1 cellular context compared by ENCODE assay signal in the genomic region with DNA sequence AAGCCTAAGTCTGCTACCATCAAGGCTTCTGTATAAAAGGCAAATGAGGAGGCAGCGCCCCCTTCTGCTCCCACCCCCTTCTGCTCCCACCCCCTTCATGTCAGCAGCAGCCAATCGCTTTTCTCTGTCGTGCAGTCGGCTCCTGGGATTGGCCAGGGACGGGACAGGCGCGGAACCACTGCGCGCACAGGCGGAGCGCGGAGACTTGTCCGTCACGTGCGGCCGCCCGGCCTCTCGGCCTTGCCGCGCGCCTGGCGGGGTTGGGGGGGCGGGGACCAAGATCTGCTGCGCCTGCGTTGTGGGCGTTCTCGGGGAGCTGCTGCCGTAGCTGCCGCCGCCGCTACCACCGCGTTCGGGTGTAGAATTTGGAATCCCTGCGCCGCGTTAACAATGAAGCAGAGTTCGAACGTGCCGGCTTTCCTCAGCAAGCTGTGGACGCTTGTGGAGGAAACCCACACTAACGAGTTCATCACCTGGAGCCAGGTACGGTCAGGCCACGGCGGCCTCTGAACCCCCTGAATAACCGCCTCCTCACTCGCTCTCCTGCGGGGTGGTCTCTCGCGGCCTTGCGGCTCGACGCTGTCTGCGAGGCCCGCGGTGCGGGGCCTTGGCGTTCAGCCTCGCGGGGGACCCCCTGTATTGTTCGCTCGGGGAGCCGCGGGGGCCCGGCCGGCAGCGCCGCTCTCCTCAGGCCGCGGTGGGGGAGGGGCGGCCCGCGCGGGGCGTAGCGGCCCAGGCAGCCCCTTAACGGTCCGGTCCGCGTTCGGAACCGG.
TF ChIP-seq lines count a peak whose summit lies in the region.

A gene with protein sequence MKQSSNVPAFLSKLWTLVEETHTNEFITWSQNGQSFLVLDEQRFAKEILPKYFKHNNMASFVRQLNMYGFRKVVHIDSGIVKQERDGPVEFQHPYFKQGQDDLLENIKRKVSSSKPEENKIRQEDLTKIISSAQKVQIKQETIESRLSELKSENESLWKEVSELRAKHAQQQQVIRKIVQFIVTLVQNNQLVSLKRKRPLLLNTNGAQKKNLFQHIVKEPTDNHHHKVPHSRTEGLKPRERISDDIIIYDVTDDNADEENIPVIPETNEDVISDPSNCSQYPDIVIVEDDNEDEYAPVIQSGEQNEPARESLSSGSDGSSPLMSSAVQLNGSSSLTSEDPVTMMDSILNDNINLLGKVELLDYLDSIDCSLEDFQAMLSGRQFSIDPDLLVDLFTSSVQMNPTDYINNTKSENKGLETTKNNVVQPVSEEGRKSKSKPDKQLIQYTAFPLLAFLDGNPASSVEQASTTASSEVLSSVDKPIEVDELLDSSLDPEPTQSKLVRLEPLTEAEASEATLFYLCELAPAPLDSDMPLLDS (plus strand): TSS at position 305 of the 773 bp plus-strand sequence. CDS start 86 bp downstream, at position 391.

TF ChIP-seq in HepG2, 621 proteins besides CTCF, POLR2A, EP300 and RAD21 (continued from another document and continues in another):
- TF ChIP-seq ZFP62 (CRISPR knock-in tag; IDR thresholded peaks at IDR 0.05) (no peak), FOXP1 (IDR thresholded peaks at IDR 0.05) (no peak), FOXP1 (CRISPR knock-in tag; IDR thresholded peaks at IDR 0.05) (no peak), ATF7 (IDR thresholded peaks at IDR 0.05) (no peak), ATF7 (CRISPR knock-in tag; IDR thresholded peaks at IDR 0.05) (no peak), ZNF205 (CRISPR knock-in tag; IDR thresholded peaks at IDR 0.05) (no peak), HES4 (CRISPR knock-in tag; IDR thresholded peaks at IDR 0.05; ENCODE audit: borderline replicate concordance) (peak; percentile 80), ZNF83 (CRISPR knock-in tag; IDR thresholded peaks at IDR 0.05; ENCODE audit: borderline replicate concordance) (peak; percentile 82; the same call in 1 of the 2 replicates), ZSCAN31 (CRISPR knock-in tag; IDR thresholded peaks at IDR 0.05; ENCODE audit: low read depth) (no peak), ZFP41 (CRISPR knock-in tag; IDR thresholded peaks at IDR 0.05; ENCODE audit: borderline replicate concordance) (no peak), RXRA (CRISPR knock-in tag; IDR thresholded peaks at IDR 0.05) (no peak; the same call in none of the 2 replicates), SALL1 (CRISPR knock-in tag; IDR thresholded peaks at IDR 0.05) (peak; percentile 89), ZSCAN29 (CRISPR knock-in tag; conservative IDR thresholded peaks at IDR 0.05) (0 out of 2 replicates have a peak, but pooled peaks have one; percentile 35), TAF15 (IDR thresholded peaks at IDR 0.05; ENCODE audit: low read depth, low read length, poor library complexity, severe bottlenecking) (no peak), ZNF747 (CRISPR knock-in tag; IDR thresholded peaks at IDR 0.05; ENCODE audit: borderline replicate concordance) (peak; percentile 72; the same call in 1 of the 2 replicates), ZNF382 (CRISPR knock-in tag; IDR thresholded peaks at IDR 0.05; ENCODE audit: borderline replicate concordance) (no peak), GTF3A (CRISPR knock-in tag; conservative IDR thresholded peaks at IDR 0.05) (0 out of 2 replicates have a peak, but pooled peaks have one; percentile 4), REPIN1 (CRISPR knock-in tag; IDR thresholded peaks at IDR 0.05; ENCODE audit: borderline replicate concordance, low read depth) (peak; percentile 42; the same call in 1 of the 2 replicates), POLR2AphosphoS5 (IDR thresholded peaks at IDR 0.05; ENCODE audit: low read depth, low read length) (peak; percentile 76), RFX5 (IDR thresholded peaks at IDR 0.05; ENCODE audit: low read depth, low read length) (no peak), CBFB (CRISPR knock-in tag; IDR thresholded peaks at IDR 0.05) (no peak; the same call in none of the 2 replicates), SMARCE1 (IDR thresholded peaks at IDR 0.05; ENCODE audit: borderline replicate concordance) (no peak), BHLHE40 (IDR thresholded peaks at IDR 0.05; ENCODE audit: low read length) (peak; percentile 100), ZNF441 (CRISPR knock-in tag; IDR thresholded peaks at IDR 0.05; ENCODE audit: borderline replicate concordance) (no peak; the same call in 1 of the 2 replicates)
- TF ChIP-seq, protein P1, sequence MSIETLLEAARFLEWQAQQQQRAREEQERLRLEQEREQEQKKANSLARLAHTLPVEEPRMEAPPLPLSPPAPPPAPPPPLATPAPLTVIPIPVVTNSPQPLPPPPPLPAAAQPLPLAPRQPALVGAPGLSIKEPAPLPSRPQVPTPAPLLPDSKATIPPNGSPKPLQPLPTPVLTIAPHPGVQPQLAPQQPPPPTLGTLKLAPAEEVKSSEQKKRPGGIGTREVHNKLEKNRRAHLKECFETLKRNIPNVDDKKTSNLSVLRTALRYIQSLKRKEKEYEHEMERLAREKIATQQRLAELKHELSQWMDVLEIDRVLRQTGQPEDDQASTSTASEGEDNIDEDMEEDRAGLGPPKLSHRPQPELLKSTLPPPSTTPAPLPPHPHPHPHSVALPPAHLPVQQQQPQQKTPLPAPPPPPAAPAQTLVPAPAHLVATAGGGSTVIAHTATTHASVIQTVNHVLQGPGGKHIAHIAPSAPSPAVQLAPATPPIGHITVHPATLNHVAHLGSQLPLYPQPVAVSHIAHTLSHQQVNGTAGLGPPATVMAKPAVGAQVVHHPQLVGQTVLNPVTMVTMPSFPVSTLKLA (IDR thresholded peaks at IDR 0.05): peak; percentile 69
- TF ChIP-seq, protein P2, sequence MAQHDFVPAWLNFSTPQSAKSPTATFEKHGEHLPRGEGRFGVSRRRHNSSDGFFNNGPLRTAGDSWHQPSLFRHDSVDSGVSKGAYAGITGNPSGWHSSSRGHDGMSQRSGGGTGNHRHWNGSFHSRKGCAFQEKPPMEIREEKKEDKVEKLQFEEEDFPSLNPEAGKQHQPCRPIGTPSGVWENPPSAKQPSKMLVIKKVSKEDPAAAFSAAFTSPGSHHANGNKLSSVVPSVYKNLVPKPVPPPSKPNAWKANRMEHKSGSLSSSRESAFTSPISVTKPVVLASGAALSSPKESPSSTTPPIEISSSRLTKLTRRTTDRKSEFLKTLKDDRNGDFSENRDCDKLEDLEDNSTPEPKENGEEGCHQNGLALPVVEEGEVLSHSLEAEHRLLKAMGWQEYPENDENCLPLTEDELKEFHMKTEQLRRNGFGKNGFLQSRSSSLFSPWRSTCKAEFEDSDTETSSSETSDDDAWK (CRISPR knock-in tag; IDR thresholded peaks at IDR 0.05): no peak
- TF ChIP-seq, protein P3, sequence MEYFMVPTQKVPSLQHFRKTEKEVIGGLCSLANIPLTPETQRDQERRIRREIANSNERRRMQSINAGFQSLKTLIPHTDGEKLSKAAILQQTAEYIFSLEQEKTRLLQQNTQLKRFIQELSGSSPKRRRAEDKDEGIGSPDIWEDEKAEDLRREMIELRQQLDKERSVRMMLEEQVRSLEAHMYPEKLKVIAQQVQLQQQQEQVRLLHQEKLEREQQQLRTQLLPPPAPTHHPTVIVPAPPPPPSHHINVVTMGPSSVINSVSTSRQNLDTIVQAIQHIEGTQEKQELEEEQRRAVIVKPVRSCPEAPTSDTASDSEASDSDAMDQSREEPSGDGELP (IDR thresholded peaks at IDR 0.05; ENCODE audit: borderline replicate concordance, low read depth): peak; percentile 31; the same call in 1 of the 2 replicates
- TF ChIP-seq, protein P4, sequence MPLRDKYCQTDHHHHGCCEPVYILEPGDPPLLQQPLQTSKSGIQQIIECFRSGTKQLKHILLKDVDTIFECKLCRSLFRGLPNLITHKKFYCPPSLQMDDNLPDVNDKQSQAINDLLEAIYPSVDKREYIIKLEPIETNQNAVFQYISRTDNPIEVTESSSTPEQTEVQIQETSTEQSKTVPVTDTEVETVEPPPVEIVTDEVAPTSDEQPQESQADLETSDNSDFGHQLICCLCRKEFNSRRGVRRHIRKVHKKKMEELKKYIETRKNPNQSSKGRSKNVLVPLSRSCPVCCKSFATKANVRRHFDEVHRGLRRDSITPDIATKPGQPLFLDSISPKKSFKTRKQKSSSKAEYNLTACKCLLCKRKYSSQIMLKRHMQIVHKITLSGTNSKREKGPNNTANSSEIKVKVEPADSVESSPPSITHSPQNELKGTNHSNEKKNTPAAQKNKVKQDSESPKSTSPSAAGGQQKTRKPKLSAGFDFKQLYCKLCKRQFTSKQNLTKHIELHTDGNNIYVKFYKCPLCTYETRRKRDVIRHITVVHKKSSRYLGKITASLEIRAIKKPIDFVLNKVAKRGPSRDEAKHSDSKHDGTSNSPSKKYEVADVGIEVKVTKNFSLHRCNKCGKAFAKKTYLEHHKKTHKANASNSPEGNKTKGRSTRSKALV (CRISPR knock-in tag; IDR thresholded peaks at IDR 0.05): peak; percentile 82
- TF ChIP-seq, protein P5, sequence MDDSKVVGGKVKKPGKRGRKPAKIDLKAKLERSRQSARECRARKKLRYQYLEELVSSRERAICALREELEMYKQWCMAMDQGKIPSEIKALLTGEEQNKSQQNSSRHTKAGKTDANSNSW (CRISPR knock-in tag; IDR thresholded peaks at IDR 0.05; ENCODE audit: borderline replicate concordance): peak; percentile 71; the same call in 1 of the 2 replicates
- TF ChIP-seq, protein P6, sequence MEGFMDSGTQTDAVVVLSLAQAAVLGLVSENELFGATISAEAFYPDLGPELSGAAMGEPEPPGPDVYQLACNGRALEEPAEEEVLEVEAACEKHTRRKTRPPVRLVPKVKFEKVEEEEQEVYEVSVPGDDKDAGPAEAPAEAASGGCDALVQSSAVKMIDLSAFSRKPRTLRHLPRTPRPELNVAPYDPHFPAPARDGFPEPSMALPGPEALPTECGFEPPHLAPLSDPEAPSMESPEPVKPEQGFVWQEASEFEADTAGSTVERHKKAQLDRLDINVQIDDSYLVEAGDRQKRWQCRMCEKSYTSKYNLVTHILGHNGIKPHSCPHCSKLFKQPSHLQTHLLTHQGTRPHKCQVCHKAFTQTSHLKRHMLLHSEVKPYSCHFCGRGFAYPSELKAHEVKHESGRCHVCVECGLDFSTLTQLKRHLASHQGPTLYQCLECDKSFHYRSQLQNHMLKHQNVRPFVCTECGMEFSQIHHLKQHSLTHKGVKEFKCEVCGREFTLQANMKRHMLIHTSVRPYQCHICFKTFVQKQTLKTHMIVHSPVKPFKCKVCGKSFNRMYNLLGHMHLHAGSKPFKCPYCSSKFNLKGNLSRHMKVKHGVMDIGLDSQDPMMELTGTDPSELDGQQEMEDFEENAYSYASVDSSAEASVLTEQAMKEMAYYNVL (CRISPR knock-in tag; IDR thresholded peaks at IDR 0.05; ENCODE audit: borderline replicate concordance): peak; percentile 55; the same call in 1 of the 2 replicates
- TF ChIP-seq, protein P7, sequence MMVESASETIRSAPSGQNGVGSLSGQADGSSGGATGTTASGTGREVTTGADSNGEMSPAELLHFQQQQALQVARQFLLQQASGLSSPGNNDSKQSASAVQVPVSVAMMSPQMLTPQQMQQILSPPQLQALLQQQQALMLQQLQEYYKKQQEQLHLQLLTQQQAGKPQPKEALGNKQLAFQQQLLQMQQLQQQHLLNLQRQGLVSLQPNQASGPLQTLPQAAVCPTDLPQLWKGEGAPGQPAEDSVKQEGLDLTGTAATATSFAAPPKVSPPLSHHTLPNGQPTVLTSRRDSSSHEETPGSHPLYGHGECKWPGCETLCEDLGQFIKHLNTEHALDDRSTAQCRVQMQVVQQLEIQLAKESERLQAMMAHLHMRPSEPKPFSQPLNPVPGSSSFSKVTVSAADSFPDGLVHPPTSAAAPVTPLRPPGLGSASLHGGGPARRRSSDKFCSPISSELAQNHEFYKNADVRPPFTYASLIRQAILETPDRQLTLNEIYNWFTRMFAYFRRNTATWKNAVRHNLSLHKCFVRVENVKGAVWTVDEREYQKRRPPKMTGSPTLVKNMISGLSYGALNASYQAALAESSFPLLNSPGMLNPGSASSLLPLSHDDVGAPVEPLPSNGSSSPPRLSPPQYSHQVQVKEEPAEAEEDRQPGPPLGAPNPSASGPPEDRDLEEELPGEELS (CRISPR knock-in tag; IDR thresholded peaks at IDR 0.05): no peak
- TF ChIP-seq, protein P8, sequence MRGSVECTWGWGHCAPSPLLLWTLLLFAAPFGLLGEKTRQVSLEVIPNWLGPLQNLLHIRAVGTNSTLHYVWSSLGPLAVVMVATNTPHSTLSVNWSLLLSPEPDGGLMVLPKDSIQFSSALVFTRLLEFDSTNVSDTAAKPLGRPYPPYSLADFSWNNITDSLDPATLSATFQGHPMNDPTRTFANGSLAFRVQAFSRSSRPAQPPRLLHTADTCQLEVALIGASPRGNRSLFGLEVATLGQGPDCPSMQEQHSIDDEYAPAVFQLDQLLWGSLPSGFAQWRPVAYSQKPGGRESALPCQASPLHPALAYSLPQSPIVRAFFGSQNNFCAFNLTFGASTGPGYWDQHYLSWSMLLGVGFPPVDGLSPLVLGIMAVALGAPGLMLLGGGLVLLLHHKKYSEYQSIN (CRISPR knock-in tag; IDR thresholded peaks at IDR 0.05; ENCODE audit: borderline replicate concordance): no peak
- TF ChIP-seq, protein P9, sequence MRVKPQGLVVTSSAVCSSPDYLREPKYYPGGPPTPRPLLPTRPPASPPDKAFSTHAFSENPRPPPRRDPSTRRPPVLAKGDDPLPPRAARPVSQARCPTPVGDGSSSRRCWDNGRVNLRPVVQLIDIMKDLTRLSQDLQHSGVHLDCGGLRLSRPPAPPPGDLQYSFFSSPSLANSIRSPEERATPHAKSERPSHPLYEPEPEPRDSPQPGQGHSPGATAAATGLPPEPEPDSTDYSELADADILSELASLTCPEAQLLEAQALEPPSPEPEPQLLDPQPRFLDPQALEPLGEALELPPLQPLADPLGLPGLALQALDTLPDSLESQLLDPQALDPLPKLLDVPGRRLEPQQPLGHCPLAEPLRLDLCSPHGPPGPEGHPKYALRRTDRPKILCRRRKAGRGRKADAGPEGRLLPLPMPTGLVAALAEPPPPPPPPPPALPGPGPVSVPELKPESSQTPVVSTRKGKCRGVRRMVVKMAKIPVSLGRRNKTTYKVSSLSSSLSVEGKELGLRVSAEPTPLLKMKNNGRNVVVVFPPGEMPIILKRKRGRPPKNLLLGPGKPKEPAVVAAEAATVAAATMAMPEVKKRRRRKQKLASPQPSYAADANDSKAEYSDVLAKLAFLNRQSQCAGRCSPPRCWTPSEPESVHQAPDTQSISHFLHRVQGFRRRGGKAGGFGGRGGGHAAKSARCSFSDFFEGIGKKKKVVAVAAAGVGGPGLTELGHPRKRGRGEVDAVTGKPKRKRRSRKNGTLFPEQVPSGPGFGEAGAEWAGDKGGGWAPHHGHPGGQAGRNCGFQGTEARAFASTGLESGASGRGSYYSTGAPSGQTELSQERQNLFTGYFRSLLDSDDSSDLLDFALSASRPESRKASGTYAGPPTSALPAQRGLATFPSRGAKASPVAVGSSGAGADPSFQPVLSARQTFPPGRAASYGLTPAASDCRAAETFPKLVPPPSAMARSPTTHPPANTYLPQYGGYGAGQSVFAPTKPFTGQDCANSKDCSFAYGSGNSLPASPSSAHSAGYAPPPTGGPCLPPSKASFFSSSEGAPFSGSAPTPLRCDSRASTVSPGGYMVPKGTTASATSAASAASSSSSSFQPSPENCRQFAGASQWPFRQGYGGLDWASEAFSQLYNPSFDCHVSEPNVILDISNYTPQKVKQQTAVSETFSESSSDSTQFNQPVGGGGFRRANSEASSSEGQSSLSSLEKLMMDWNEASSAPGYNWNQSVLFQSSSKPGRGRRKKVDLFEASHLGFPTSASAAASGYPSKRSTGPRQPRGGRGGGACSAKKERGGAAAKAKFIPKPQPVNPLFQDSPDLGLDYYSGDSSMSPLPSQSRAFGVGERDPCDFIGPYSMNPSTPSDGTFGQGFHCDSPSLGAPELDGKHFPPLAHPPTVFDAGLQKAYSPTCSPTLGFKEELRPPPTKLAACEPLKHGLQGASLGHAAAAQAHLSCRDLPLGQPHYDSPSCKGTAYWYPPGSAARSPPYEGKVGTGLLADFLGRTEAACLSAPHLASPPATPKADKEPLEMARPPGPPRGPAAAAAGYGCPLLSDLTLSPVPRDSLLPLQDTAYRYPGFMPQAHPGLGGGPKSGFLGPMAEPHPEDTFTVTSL (CRISPR knock-in tag; IDR thresholded peaks at IDR 0.05; ENCODE audit: borderline replicate concordance): no peak; the same call in 1 of the 2 replicates
